9 cellular contexts compared by ENCODE assay signal in genomic region chr3:67000006-67000405, GRCh38. TPM values are rescaled to one million over a fixed set of nuclear protein-coding genes. Genes with fewer than 3 reads are reported as not detected.
DNase-seq lines count a peak whose midpoint lies in the region; ATAC-seq and TF ChIP-seq lines count a peak whose summit lies in the region.
"Had no signal": no experiment of that assay in that cellular context is flagged by ENCODE, and none has a peak within 500 bp of the region (broad histone marks: within the 10 kb centered on the region; RNA-seq: fewer than 3 reads in every experiment).

No MANE protein-coding gene starts in this region.

- 30 to 36% methylated on average over 2 of the region's 2 CpGs for WGBS in GM23248 (ENCODE audit: low coverage in 1 of 2, low lambda C conversion rate in 2 of 2, missing lambda C conversion rate in 2 of 2), 2 experiments

- H3K4me3 ChIP-seq in GM23248 (no peak overlapping the region), MM.1S (ENCODE audit: low read length) (peak overlapping the region; percentile 88; the same call in 1 of the 2 replicates), foreskin fibroblast (ENCODE audit: low read depth in 1 of 2, low read length in 2 of 2) (no peak overlapping the region)
- H3K4me3 ChIP-seq: lung had no signal

- peaks cover 20% of the 10 kb centered on the region for H3K36me3 Mint-ChIP-seq in natural killer cell treated with Interleukin-12 subunit alpha and Interleukin-12 subunit beta and Interleukin-15 and Interleukin-18, amount 100 ng/mL, for 72 hours

- no peak for TF ChIP-seq POLR2A in GM18505 (IDR thresholded peaks at IDR 0.05; ENCODE audit: borderline replicate concordance, extremely low read depth, insufficient read depth, insufficient read length)

- H3K36me3 ChIP-seq in GM23248 (ENCODE audit: low read depth), result no peaks in the 10 kb centered on the region
- H3K36me3 ChIP-seq in MM.1S (replicated peaks; ENCODE audit: insufficient read depth, low read length), result peaks cover 19% of the 10 kb centered on the region

- in situ Hi-C loops in GM23248 (cut with MboI), result no loop called here

- no peak for TF ChIP-seq CTCF in MM.1S (IDR thresholded peaks at IDR 0.05; ENCODE audit: low read length)
- TF ChIP-seq CTCF in foreskin fibroblast (IDR thresholded peaks at IDR 0.05; ENCODE audit: low read depth, low read length), result no peak
- no peak for TF ChIP-seq CTCF in omental fat pad (IDR thresholded peaks at IDR 0.05)

- no peaks in the 10 kb centered on the region for H3K9me3 ChIP-seq in GM23248 (ENCODE audit: low read depth)
- no peaks in the 10 kb centered on the region for H3K9me3 ChIP-seq in MM.1S (replicated peaks; ENCODE audit: insufficient read depth, low read length)

- peaks cover 0 to under 1% of the 10 kb centered on the region in 2 donors for H3K27me3 Mint-ChIP-seq in natural killer cell treated with Interleukin-12 subunit alpha and Interleukin-12 subunit beta and Interleukin-15 and Interleukin-18, amount 100 ng/mL, for 72 hours

- H3K9me2 ChIP-seq in GM23248 (ENCODE audit: insufficient read depth) (no peaks in the 10 kb centered on the region), MM.1S (replicated peaks; ENCODE audit: insufficient read depth, low read length) (no peaks in the 10 kb centered on the region)

- H3K4me2 ChIP-seq in GM23248 (ENCODE audit: unreplicated experiment) (peak overlapping the region; percentile 57), MM.1S (ENCODE audit: low read depth, low read length) (peak overlapping the region; percentile 89)

- H3K4me3 Mint-ChIP-seq in natural killer cell treated with Interleukin-12 subunit alpha and Interleukin-12 subunit beta and Interleukin-15 and Interleukin-18, amount 100 ng/mL, for 72 hours, result no peak overlapping the region

- H2AFZ ChIP-seq in GM23248 (no peak overlapping the region), MM.1S (ENCODE audit: low read length) (no peak overlapping the region)

- no peaks in the 10 kb centered on the region for H4K20me1 ChIP-seq in GM23248 (ENCODE audit: insufficient read depth)
- no peaks in the 10 kb centered on the region for H4K20me1 ChIP-seq in MM.1S (ENCODE audit: insufficient read depth, low read length)

- H3K27ac ChIP-seq in GM23248, result peak overlapping the region; percentile 36; the same call in 1 of the 2 replicates
- H3K27ac ChIP-seq in MM.1S (ENCODE audit: low read length), result peak overlapping the region; percentile 53; the same call in 1 of the 2 replicates

- peaks cover 8% of the 10 kb centered on the region; the same call in 1 of the 2 replicates for H3K4me1 ChIP-seq in GM23248 (ENCODE audit: insufficient read depth)
- peaks cover 45% of the 10 kb centered on the region for H3K4me1 ChIP-seq in MM.1S (ENCODE audit: low read length)

- peaks cover 26 to 31% of the 10 kb centered on the region in 2 donors for H3K4me1 Mint-ChIP-seq in natural killer cell treated with Interleukin-12 subunit alpha and Interleukin-12 subunit beta and Interleukin-15 and Interleukin-18, amount 100 ng/mL, for 72 hours (ENCODE audit: low read depth in 2 of 2)

- H3K79me2 ChIP-seq in GM23248 (ENCODE audit: insufficient read depth) (no peaks in the 10 kb centered on the region), MM.1S (ENCODE audit: low read length) (peaks cover 65% of the 10 kb centered on the region)

- no peaks in the 10 kb centered on the region for H3K9me3 Mint-ChIP-seq in natural killer cell treated with Interleukin-12 subunit alpha and Interleukin-12 subunit beta and Interleukin-15 and Interleukin-18, amount 100 ng/mL, for 72 hours

- no peaks in the 10 kb centered on the region for H3K27me3 ChIP-seq in GM23248 (replicated peaks; ENCODE audit: insufficient read depth)
- H3K27me3 ChIP-seq in MM.1S (replicated peaks; ENCODE audit: insufficient read depth, low read length), result no peaks in the 10 kb centered on the region

- H3K27ac Mint-ChIP-seq in natural killer cell treated with Interleukin-12 subunit alpha and Interleukin-12 subunit beta and Interleukin-15 and Interleukin-18, amount 100 ng/mL, for 72 hours, result no peak overlapping the region

- ATAC-seq in GM18505 (IDR thresholded peaks at IDR 0.05; ENCODE audit: unreplicated experiment), result peak; percentile 52
- ATAC-seq in natural killer cell treated with Interleukin-12 subunit alpha and Interleukin-12 subunit beta and Interleukin-15 and Interleukin-18, amount 100 ng/mL, for 72 hours, result no peak
- ATAC-seq in omental fat pad (ENCODE audit: low FRiP score), result no peak

- 0 out of 2 replicates have a peak, but pooled peaks cover 3% of the 10 kb centered on the region for H3F3A ChIP-seq in GM23248 (ENCODE audit: insufficient read depth)
- peaks cover 13% of the 10 kb centered on the region; the same call in 1 of the 2 replicates for H3F3A ChIP-seq in MM.1S (ENCODE audit: insufficient read depth, low read length)

- H3K9ac ChIP-seq in GM23248 (no peak overlapping the region), MM.1S (ENCODE audit: low read length) (peak overlapping the region; percentile 65; the same call in 1 of the 2 replicates)

- peak; percentile 87 for DNase-seq in GM23248
- DNase-seq in MM.1S, result peak; percentile 47
- DNase-seq in foreskin fibroblast, result peak; percentile 50 to 74
- no peak for DNase-seq in natural killer cell treated with Interleukin-12 subunit alpha and Interleukin-12 subunit beta and Interleukin-15 and Interleukin-18, amount 100 ng/mL, for 72 hours (ENCODE audit: low spot score)
- DNase-seq in omental fat pad (ENCODE audit: low spot score), result no peak
- no peak for DNase-seq in cerebellar cortex (ENCODE audit: low spot score)
- DNase-seq in NCI-H510A (lab: John Stamatoyannopoulos, UW), result no peak

RNA-seq across cellular contexts. Expression of gene KBTBD8, which starts 1.9 kb away (rescaled TPM):
- 0.76 and 0.86 TPM in 2 replicates for total RNA-seq in GM23248 (2014; rRNA removed; shearing (Covaris generic))
- polyA plus RNA-seq in GM23248 (2016; fragmentation: Nextera tagmentation; extraction: Ambion mirVana), result 0.26 and 1.1 TPM in 2 replicates
- total RNA-seq in natural killer cell treated with Interleukin-12 subunit alpha and Interleukin-12 subunit beta and Interleukin-15 and Interleukin-18, amount 100 ng/mL, for 72 hours, result 10 to 100 TPM; 16.0 to 24.5 TPM
- 1 to 10 TPM in 3 of 4 donors, under 1 TPM in 1; 0.84 to 3.1 (median 1.6) TPM for total RNA-seq in omental fat pad

Comparison
In these comparisons a context has a peak if more than half of its experiments do, and no peak if none do; other contexts are left out.
1. DNase-seq: peak in GM23248 (single experiment), MM.1S (single experiment) and foreskin fibroblast (2 of 2); none in natural killer cell treated with Interleukin-12 subunit alpha and Interleukin-12 subunit beta and Interleukin-15 and Interleukin-18, amount 100 ng/mL, for 72 hours (single experiment), omental fat pad (single experiment), cerebellar cortex (single experiment) and NCI-H510A (single experiment).